Comparison of ENCODE assay signal across 1 cellular context in genomic region chr17:42679492-42680330, GRCh38.
TF ChIP-seq lines count a peak whose summit lies in the region.

No MANE protein-coding gene starts in this region.

TF ChIP-seq in K562, 482 proteins besides CTCF, POLR2A, EP300 and RAD21 (continued from another document and continues in another):
- TF ChIP-seq YBX1 (IDR thresholded peaks at IDR 0.05) (no peak), POLR2B (IDR thresholded peaks at IDR 0.05; ENCODE audit: low read depth, partially characterized antibody) (no peak), ETS1 (conservative IDR thresholded peaks at IDR 0.05; ENCODE audit: control insufficient read depth, low read depth, low read length) (no peak; the same call in 1 of the 2 replicates), NR2C1 (IDR thresholded peaks at IDR 0.05) (no peak), NR2C1 (tag; IDR thresholded peaks at IDR 0.05) (no peak), RBM34 (IDR thresholded peaks at IDR 0.05; ENCODE audit: borderline replicate concordance, insufficient read depth, low read length) (0 out of 2 replicates have a peak, but pooled peaks have one; percentile 27), MCM3 (IDR thresholded peaks at IDR 0.05) (no peak), NUFIP1 (IDR thresholded peaks at IDR 0.05; ENCODE audit: partially characterized antibody) (no peak), ZNF586 (CRISPR knock-in tag; conservative IDR thresholded peaks at IDR 0.05) (no peak), RERE (CRISPR knock-in tag; IDR thresholded peaks at IDR 0.05; ENCODE audit: borderline replicate concordance) (no peak), RUNX1 (IDR thresholded peaks at IDR 0.05; ENCODE audit: low read depth) (no peak), EP400 (IDR thresholded peaks at IDR 0.05) (peak; percentile 66; the same call in 1 of the 2 replicates), MED1 (CRISPR knock-in tag; IDR thresholded peaks at IDR 0.05; ENCODE audit: borderline replicate concordance) (no peak; the same call in 1 of the 2 replicates), L3MBTL2 (IDR thresholded peaks at IDR 0.05) (peak; percentile 95), ARNT (IDR thresholded peaks at IDR 0.05) (no peak), ZBTB9 (CRISPR knock-in tag; IDR thresholded peaks at IDR 0.05) (peak; percentile 96), ZNF57 (CRISPR knock-in tag; IDR thresholded peaks at IDR 0.05) (no peak), CBX3 (IDR thresholded peaks at IDR 0.05; ENCODE audit: borderline replicate concordance in 1 of 2, low read length in 2 of 2) (no peak; a peak in 1 of 3 replicates), GTF3C2 (IDR thresholded peaks at IDR 0.05; ENCODE audit: borderline replicate concordance, extremely low read depth, insufficient read length) (no peak), RBM14 (IDR thresholded peaks at IDR 0.05; ENCODE audit: borderline replicate concordance, insufficient read depth, low read depth, low read length) (no peak), TFE3 (CRISPR knock-in tag; IDR thresholded peaks at IDR 0.05) (no peak), TAF7 (tag; IDR thresholded peaks at IDR 0.05) (no peak), POLR2AphosphoS5 (IDR thresholded peaks at IDR 0.05; ENCODE audit: control insufficient read depth, insufficient read depth, low read depth, low read length) (0 out of 2 replicates have a peak, but pooled peaks have one; percentile 18), ZNF174 (CRISPR knock-in tag; IDR thresholded peaks at IDR 0.05) (no peak), MEF2D (tag; conservative IDR thresholded peaks at IDR 0.05; ENCODE audit: low read depth) (no peak), MGA (IDR thresholded peaks at IDR 0.05) (peak; percentile 91), SUPT5H (IDR thresholded peaks at IDR 0.05) (no peak), ZNF311 (CRISPR knock-in tag; IDR thresholded peaks at IDR 0.05) (no peak)
